In genomic region chr6:85323435-85324040, GRCh38 we compare ENCODE assay signal across 8 cellular contexts.
DNase-seq lines count a peak whose midpoint lies in the region; ATAC-seq, FAIRE-seq and TF ChIP-seq lines count a peak whose summit lies in the region.

No MANE protein-coding gene starts in this region.

- intact Hi-C loops in K562 (cut with micrococcal nuclease): loop anchor here (1.0 to 10.0 kb wide), 3 partner anchors 196 to 1099 kb away; partner anchors contain the start of gene CEP162

- H3K4me1 Mint-ChIP-seq in T-helper 2 cell treated with Interferon-gamma antibody and Interleukin-4, amounts not matched to agents 5 μg/mL and 100 μg/mL, for 36 hours (ENCODE audit: low read depth): no peaks in the 10 kb centered on the region

- peak; percentile 90 for ATAC-seq in GM18499 (IDR thresholded peaks at IDR 0.05; ENCODE audit: insufficient read depth, unreplicated experiment)
- peak; percentile 80 for ATAC-seq in HG02943 (IDR thresholded peaks at IDR 0.05; ENCODE audit: low read depth, unreplicated experiment)
- ATAC-seq in K562: peak; percentile 92

- H3K9ac ChIP-seq in K562 (ENCODE audit: insufficient read depth in 1 of 2, low read depth in 2 of 2, low read length in 2 of 2): no peak overlapping the region

- H3K79me2 ChIP-seq in K562 (ENCODE audit: control insufficient read depth, insufficient read depth, low read length): no peaks in the 10 kb centered on the region

- H3K4me1 ChIP-seq in K562 (replicated peaks in 1 of 2; ENCODE audit: control insufficient read depth in 2 of 2, insufficient read depth in 2 of 2, low read length in 2 of 2): no peaks in the 10 kb centered on the region

- CTCF ChIA-PET in K562 (lab: Yijun Ruan, JAX; ENCODE audit: low intra/inter-chr PET ratio): interaction anchor here (0.6 to 1.4 kb wide), 2 partner anchors 10 to 895 kb away, joined by 4 to 8 read pairs; no protein-coding TSS in a partner anchor

- no peak overlapping the region for H3K4me3 ChIP-seq in K562

- FAIRE-seq in A204.1 (lab: Jason Lieb, UNC): peak; percentile 87
- peak; percentile 95 for FAIRE-seq in K562 (lab: Jason Lieb, UNC)

- H3K9me3 Mint-ChIP-seq in T-helper 2 cell treated with Interferon-gamma antibody and Interleukin-4, amounts not matched to agents 5 μg/mL and 100 μg/mL, for 36 hours: no peaks in the 10 kb centered on the region

- no peak overlapping the region for H3K4me2 ChIP-seq in K562 (ENCODE audit: insufficient read depth, low read length)

- H2AFZ ChIP-seq in K562 (ENCODE audit: low read depth, low read length): no peak overlapping the region

- no peaks in the 10 kb centered on the region for H3K27me3 ChIP-seq in K562 (ENCODE audit: control insufficient read depth in 2 of 2, insufficient read depth in 2 of 2, low read length in 2 of 2)

- in situ Hi-C loops in K562 (cut with MboI): loop anchor here (25.0 kb wide), 1 partner anchor 886 kb away; no protein-coding TSS in a partner anchor

- no peaks in the 10 kb centered on the region for H3K36me3 ChIP-seq in K562 (ENCODE audit: control insufficient read depth, insufficient read depth, low read length)

- H4K20me1 ChIP-seq in K562 (replicated peaks; ENCODE audit: control insufficient read depth, insufficient read depth, low read length): no peaks in the 10 kb centered on the region

- TF ChIP-seq RAD21 in K562 (CRISPR knock-in tag; conservative IDR thresholded peaks at IDR 0.05 in 1 of 2, IDR thresholded peaks at IDR 0.05 in 1 of 2): peak; percentile 74 to 83

- H3K36me3 Mint-ChIP-seq in T-helper 2 cell treated with Interferon-gamma antibody and Interleukin-4, amounts not matched to agents 5 μg/mL and 100 μg/mL, for 36 hours (ENCODE audit: low read depth): no peaks in the 10 kb centered on the region

- peak; percentile 68 to 84 (median 83) for TF ChIP-seq CTCF in K562 (IDR thresholded peaks at IDR 0.05 in 2 of 3, conservative IDR thresholded peaks at IDR 0.05 in 1 of 3; ENCODE audit: insufficient read depth in 2 of 3, low read depth in 1 of 3, low read length in 3 of 3)

- H3K27me3 Mint-ChIP-seq in T-helper 2 cell treated with Interferon-gamma antibody and Interleukin-4, amounts not matched to agents 5 μg/mL and 100 μg/mL, for 36 hours (ENCODE audit: low read depth): peaks cover 7% of the 10 kb centered on the region

- peaks cover 3% of the 10 kb centered on the region for H3K9me1 ChIP-seq in K562 (ENCODE audit: control insufficient read depth, insufficient read depth, low read length)

- H3K4me3 Mint-ChIP-seq in T-helper 2 cell treated with Interferon-gamma antibody and Interleukin-4, amounts not matched to agents 5 μg/mL and 100 μg/mL, for 36 hours: no peak overlapping the region

- DNase-seq in NCI-H1694 treated with DMSO at 0.1 percent for 48 hours (lab: John Stamatoyannopoulos, UW) (peak; percentile 39), K562 (ENCODE audit: extremely low read depth in 1 of 4, low spot score in 3 of 4) (peak; percentile 37 to 82 (median 56)), inferior parietal cortex (ENCODE audit: extremely low spot score) (peak; percentile 92)
- DNase-seq in T-helper 2 cell treated with Interferon-gamma antibody and Interleukin-4, amounts not matched to agents 5 μg/mL and 100 μg/mL, for 36 hours (ENCODE audit: low spot score): peak; percentile 46
- peak; percentile 35 to 39 for DNase-seq in stimulated activated CD4-positive, alpha-beta T cell treated with anti-CD3 and anti-CD28 coated beads, Interleukin-1b, Interleukin-23, amount 100 ng/mL, for 4 hours (ENCODE audit: low read depth in 2 of 2)

- no peak overlapping the region for H3K27ac ChIP-seq in K562 (ENCODE audit: extremely low read depth, low read depth, low read length)

- BruUV-seq in K562 (replicated peaks; lab: Mats Ljungman, UMichigan): no TSS peak

- POLR2A ChIA-PET in K562 (lab: Yijun Ruan, JAX): interaction anchor here (0.5 kb wide), 1 partner anchor 197 kb away, joined by 3 read pairs; no protein-coding TSS in a partner anchor

- no peak for TF ChIP-seq POLR2A in K562 (conservative IDR thresholded peaks at IDR 0.05)

- 0% methylated on average over 9 of the region's 9 CpGs for WGBS in K562 (ENCODE audit: insufficient coverage, low coverage, missing lambda C conversion rate)

- no peak for TF ChIP-seq EP300 in K562 (IDR thresholded peaks at IDR 0.05; ENCODE audit: low read length)

- H3K27ac Mint-ChIP-seq in T-helper 2 cell treated with Interferon-gamma antibody and Interleukin-4, amounts not matched to agents 5 μg/mL and 100 μg/mL, for 36 hours: no peak overlapping the region

- H3K9me3 ChIP-seq in K562 (replicated peaks; ENCODE audit: control insufficient read depth, insufficient read depth, low read depth, low read length): no peaks in the 10 kb centered on the region

TF ChIP-seq in K562, 482 proteins besides CTCF, POLR2A, EP300 and RAD21 (continues in another document):
- TF ChIP-seq RBM22 (IDR thresholded peaks at IDR 0.05; ENCODE audit: low read depth, low read length, poor library complexity, severe bottlenecking): no peak
- no peak for TF ChIP-seq MCM3 (IDR thresholded peaks at IDR 0.05)
- TF ChIP-seq RB1 (IDR thresholded peaks at IDR 0.05; ENCODE audit: low read depth): 0 out of 2 replicates have a peak, but pooled peaks have one; percentile 17
- TF ChIP-seq SMC3 (conservative IDR thresholded peaks at IDR 0.05; ENCODE audit: insufficient read depth, low read depth, low read length): 0 out of 2 replicates have a peak, but pooled peaks have one; percentile 33
- TF ChIP-seq, protein P1, sequence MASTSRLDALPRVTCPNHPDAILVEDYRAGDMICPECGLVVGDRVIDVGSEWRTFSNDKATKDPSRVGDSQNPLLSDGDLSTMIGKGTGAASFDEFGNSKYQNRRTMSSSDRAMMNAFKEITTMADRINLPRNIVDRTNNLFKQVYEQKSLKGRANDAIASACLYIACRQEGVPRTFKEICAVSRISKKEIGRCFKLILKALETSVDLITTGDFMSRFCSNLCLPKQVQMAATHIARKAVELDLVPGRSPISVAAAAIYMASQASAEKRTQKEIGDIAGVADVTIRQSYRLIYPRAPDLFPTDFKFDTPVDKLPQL (IDR thresholded peaks at IDR 0.05; ENCODE audit: extremely low read depth, insufficient read length): no peak
- TF ChIP-seq PRMT5 (CRISPR knock-in tag; IDR thresholded peaks at IDR 0.05): no peak
- TF ChIP-seq STAT5A (IDR thresholded peaks at IDR 0.05; ENCODE audit: borderline replicate concordance, low read length): no peak
- TF ChIP-seq HMG20A (CRISPR knock-in tag; conservative IDR thresholded peaks at IDR 0.05): no peak
- TF ChIP-seq FOXP1 (CRISPR knock-in tag; IDR thresholded peaks at IDR 0.05): no peak
- TF ChIP-seq, protein P2, sequence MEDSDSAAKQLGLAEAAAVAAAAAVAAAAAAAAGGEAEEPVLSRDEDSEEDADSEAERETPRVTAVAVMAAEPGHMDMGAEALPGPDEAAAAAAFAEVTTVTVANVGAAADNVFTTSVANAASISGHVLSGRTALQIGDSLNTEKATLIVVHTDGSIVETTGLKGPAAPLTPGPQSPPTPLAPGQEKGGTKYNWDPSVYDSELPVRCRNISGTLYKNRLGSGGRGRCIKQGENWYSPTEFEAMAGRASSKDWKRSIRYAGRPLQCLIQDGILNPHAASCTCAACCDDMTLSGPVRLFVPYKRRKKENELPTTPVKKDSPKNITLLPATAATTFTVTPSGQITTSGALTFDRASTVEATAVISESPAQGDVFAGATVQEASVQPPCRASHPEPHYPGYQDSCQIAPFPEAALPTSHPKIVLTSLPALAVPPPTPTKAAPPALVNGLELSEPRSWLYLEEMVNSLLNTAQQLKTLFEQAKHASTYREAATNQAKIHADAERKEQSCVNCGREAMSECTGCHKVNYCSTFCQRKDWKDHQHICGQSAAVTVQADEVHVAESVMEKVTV (CRISPR knock-in tag; IDR thresholded peaks at IDR 0.05): peak; percentile 65
- TF ChIP-seq SMAD2 (IDR thresholded peaks at IDR 0.05; ENCODE audit: low read depth, low read length): no peak
- TF ChIP-seq NR3C1 (CRISPR knock-in tag; IDR thresholded peaks at IDR 0.05): no peak
- TF ChIP-seq, protein P3, sequence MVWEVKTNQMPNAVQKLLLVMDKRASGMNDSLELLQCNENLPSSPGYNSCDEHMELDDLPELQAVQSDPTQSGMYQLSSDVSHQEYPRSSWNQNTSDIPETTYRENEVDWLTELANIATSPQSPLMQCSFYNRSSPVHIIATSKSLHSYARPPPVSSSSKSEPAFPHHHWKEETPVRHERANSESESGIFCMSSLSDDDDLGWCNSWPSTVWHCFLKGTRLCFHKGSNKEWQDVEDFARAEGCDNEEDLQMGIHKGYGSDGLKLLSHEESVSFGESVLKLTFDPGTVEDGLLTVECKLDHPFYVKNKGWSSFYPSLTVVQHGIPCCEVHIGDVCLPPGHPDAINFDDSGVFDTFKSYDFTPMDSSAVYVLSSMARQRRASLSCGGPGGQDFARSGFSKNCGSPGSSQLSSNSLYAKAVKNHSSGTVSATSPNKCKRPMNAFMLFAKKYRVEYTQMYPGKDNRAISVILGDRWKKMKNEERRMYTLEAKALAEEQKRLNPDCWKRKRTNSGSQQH (CRISPR knock-in tag; IDR thresholded peaks at IDR 0.05): no peak
- TF ChIP-seq FOXK1 (CRISPR knock-in tag; IDR thresholded peaks at IDR 0.05; ENCODE audit: borderline replicate concordance): no peak
- TF ChIP-seq FOXJ2 (tag; IDR thresholded peaks at IDR 0.05): no peak
- no peak for TF ChIP-seq RFX1 (IDR thresholded peaks at IDR 0.05)
- TF ChIP-seq ZNF23 (CRISPR knock-in tag; IDR thresholded peaks at IDR 0.05): no peak
- TF ChIP-seq NFXL1 (CRISPR knock-in tag; IDR thresholded peaks at IDR 0.05): no peak
- 0 out of 2 replicates have a peak, but pooled peaks have one; percentile 11 for TF ChIP-seq KLF16 (IDR thresholded peaks at IDR 0.05)
- TF ChIP-seq SRSF3 (IDR thresholded peaks at IDR 0.05; ENCODE audit: insufficient read depth, low read length): no peak
- no peak for TF ChIP-seq MTA1 (IDR thresholded peaks at IDR 0.05; ENCODE audit: borderline replicate concordance)
- no peak for TF ChIP-seq TFE3 (CRISPR knock-in tag; IDR thresholded peaks at IDR 0.05)
- no peak for TF ChIP-seq NCOA1 (IDR thresholded peaks at IDR 0.05; ENCODE audit: low read depth)
- no peak for TF ChIP-seq MCM2 (IDR thresholded peaks at IDR 0.05; ENCODE audit: low read depth)

Comparison
In these comparisons a context has a peak if more than half of its experiments do, and no peak if none do; other contexts are left out.
1. DNase-seq: peak in every context shown above with its lines; median percentile 92 in inferior parietal cortex; 56 in K562; 46 in T-helper 2 cell treated with Interferon-gamma antibody and Interleukin-4, amounts not matched to agents 5 μg/mL and 100 μg/mL, for 36 hours; 39 in NCI-H1694 treated with DMSO at 0.1 percent for 48 hours; 37 in stimulated activated CD4-positive, alpha-beta T cell treated with anti-CD3 and anti-CD28 coated beads, Interleukin-1b, Interleukin-23, amount 100 ng/mL, for 4 hours.